1 cellular context compared by ENCODE assay signal in the genomic region with DNA sequence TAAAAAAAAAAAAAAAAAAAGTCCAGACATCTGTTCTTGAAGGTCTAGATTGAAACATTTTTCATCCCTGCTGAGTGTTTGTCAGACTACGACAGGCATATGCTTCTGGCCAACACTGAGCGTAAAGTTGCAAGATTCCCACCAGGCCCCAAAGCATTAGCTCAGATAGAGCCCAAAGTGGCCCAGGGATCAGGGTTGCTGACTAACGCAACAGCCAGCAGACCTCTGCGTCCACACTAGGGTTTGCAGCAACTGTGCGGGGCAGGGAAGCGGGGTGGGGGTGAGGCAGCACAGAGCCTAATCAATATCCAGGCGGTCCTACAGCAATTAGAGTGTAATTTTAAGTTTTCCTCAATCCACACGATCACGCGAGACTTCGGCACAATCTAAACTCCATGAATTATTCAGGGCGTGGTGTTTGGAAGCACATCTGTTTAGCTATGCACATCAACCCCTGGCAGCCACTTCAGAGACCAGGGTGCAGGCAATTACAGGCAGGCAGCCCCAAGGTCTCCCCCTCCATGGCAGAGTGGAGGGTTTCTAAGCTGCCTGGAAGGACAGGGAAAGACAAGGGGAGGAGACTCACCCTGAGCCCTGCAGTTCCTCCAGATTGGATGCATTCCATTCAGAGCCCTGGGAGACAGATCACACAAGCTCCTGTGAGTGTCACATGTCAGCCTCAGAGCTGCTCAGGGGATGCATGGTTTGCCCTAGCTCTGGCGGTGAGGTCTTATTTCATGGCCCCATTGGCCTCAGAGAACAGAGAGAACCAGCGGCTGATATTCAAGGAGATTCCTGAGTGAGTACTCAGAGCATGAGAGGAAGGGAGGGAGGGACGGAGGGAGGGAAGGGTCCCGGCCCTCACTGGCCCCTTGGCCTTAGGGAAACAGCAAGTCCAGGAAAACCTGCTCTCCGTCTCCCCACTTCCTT.
TF ChIP-seq lines count a peak whose summit lies in the region.

No MANE protein-coding gene starts in this region.

TF ChIP-seq in SK-N-SH, 30 proteins besides CTCF, POLR2A, EP300 and RAD21 (continued from another document):
- TF ChIP-seq, protein P1, sequence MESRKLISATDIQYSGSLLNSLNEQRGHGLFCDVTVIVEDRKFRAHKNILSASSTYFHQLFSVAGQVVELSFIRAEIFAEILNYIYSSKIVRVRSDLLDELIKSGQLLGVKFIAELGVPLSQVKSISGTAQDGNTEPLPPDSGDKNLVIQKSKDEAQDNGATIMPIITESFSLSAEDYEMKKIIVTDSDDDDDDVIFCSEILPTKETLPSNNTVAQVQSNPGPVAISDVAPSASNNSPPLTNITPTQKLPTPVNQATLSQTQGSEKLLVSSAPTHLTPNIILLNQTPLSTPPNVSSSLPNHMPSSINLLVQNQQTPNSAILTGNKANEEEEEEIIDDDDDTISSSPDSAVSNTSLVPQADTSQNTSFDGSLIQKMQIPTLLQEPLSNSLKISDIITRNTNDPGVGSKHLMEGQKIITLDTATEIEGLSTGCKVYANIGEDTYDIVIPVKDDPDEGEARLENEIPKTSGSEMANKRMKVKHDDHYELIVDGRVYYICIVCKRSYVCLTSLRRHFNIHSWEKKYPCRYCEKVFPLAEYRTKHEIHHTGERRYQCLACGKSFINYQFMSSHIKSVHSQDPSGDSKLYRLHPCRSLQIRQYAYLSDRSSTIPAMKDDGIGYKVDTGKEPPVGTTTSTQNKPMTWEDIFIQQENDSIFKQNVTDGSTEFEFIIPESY (IDR thresholded peaks at IDR 0.05; ENCODE audit: borderline replicate concordance, low read depth) = no peak
- TF ChIP-seq FOSL2 (IDR thresholded peaks at IDR 0.05; ENCODE audit: borderline replicate concordance, low read depth) (peak; percentile 47; the same call in 1 of the 2 replicates), MXI1 (IDR thresholded peaks at IDR 0.05; ENCODE audit: low read depth, low read length) (no peak), TCF12 (IDR thresholded peaks at IDR 0.05) (peak; percentile 32; the same call in 1 of the 2 replicates), MEF2A (IDR thresholded peaks at IDR 0.05; ENCODE audit: borderline replicate concordance, low read depth) (no peak), POLR2AphosphoS5 (IDR thresholded peaks at IDR 0.05; ENCODE audit: low read depth, low read length) (no peak), RCOR1 (IDR thresholded peaks at IDR 0.05; ENCODE audit: low read length) (no peak), JUND (IDR thresholded peaks at IDR 0.05) (peak; percentile 45; the same call in 1 of the 2 replicates), NFIC (IDR thresholded peaks at IDR 0.05; ENCODE audit: borderline replicate concordance) (no peak), EZH2phosphoT487 (IDR thresholded peaks at IDR 0.05; ENCODE audit: borderline replicate concordance, low read depth) (no peak)
- TF ChIP-seq, protein P2, sequence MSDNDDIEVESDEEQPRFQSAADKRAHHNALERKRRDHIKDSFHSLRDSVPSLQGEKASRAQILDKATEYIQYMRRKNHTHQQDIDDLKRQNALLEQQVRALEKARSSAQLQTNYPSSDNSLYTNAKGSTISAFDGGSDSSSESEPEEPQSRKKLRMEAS (IDR thresholded peaks at IDR 0.05; ENCODE audit: low read depth) = no peak; the same call in 1 of the 2 replicates
